23 cellular contexts compared by ENCODE assay signal in genomic region chr5:86974910-86975309, GRCh38.
DNase-seq lines count a peak whose midpoint lies in the region; ATAC-seq and TF ChIP-seq lines count a peak whose summit lies in the region.
"Had no signal": no experiment of that assay in that cellular context is flagged by ENCODE, and none has a peak within 500 bp of the region (broad histone marks: within the 10 kb centered on the region; RNA-seq: fewer than 3 reads in every experiment).

No MANE protein-coding gene starts in this region.

- H3K36me3 Mint-ChIP-seq in endothelial cell (ENCODE audit: low read depth, unreplicated experiment) = no peaks in the 10 kb centered on the region
- H3K36me3 Mint-ChIP-seq in activated T-helper 1 cell treated with anti-CD3 and anti-CD28 coated beads, Interleukin-12 subunit alpha, Interleukin-12 subunit beta, Interleukin-2, Interleukin-4 antibody, amounts not matched to agents 30 ng/mL and 10 ng/mL and 1 ng/mL, durations not matched to agents 14 hours and 24 hours and 36 hours (ENCODE audit: low read depth) = no peaks in the 10 kb centered on the region
- H3K36me3 Mint-ChIP-seq: activated naive CD4-positive, alpha-beta T cell treated with anti-CD3 and anti-CD28 coated beads, Interleukin-2, amount 50 U/mL, for 72 hours; CD8-positive, alpha-beta memory T cell had no signal

- no TSS peak for BruUV-seq in PC-9 (replicated peaks; lab: Mats Ljungman, UMichigan)

- DNase-seq in GF-D8 (lab: John Stamatoyannopoulos, UW) = peak; percentile 69
- DNase-seq in MM.1S = no peak
- no peak for DNase-seq in PC-9
- DNase-seq in heart right ventricle = peak in 1 of 2 donors; percentile 4
- no peak for DNase-seq in stimulated activated CD8-positive, alpha-beta memory T cell treated with anti-CD3 and anti-CD28 coated beads, Interleukin-4, amount 100 ng/mL, for 48 hours
- DNase-seq in endothelial cell (ENCODE audit: low spot score) = no peak
- DNase-seq in activated T-helper 1 cell treated with anti-CD3 and anti-CD28 coated beads, Interleukin-12 subunit alpha, Interleukin-12 subunit beta, Interleukin-2, Interleukin-4 antibody, amounts not matched to agents 30 ng/mL and 10 ng/mL and 1 ng/mL, durations not matched to agents 14 hours and 24 hours and 36 hours (ENCODE audit: low spot score) = no peak
- DNase-seq in NCI-H446 (lab: John Stamatoyannopoulos, UW) = no peak
- DNase-seq: activated CD4-positive, alpha-beta T cell treated with anti-CD3 and anti-CD28 coated beads for 48 hours; CD8-positive, alpha-beta memory T cell; dorsolateral prefrontal cortex; gastrocnemius medialis; GDM1; HFFc6; NCI-H1092 treated with DMSO at 0.1 percent for 48 hours; NCI-H2029 treated with DMSO at 0.1 percent for 48 hours; NCI-H446 treated with DMSO at 0.1 percent for 48 hours; stimulated activated naive CD4-positive, alpha-beta T cell treated with Interleukin-2 at 50 U/mL for 16 hours; thyroid gland had no signal

- no peak overlapping the region for H3K27ac Mint-ChIP-seq in endothelial cell (ENCODE audit: unreplicated experiment)
- H3K27ac Mint-ChIP-seq in activated T-helper 1 cell treated with anti-CD3 and anti-CD28 coated beads, Interleukin-12 subunit alpha, Interleukin-12 subunit beta, Interleukin-2, Interleukin-4 antibody, amounts not matched to agents 30 ng/mL and 10 ng/mL and 1 ng/mL, durations not matched to agents 14 hours and 24 hours and 36 hours = no peak overlapping the region
- H3K27ac Mint-ChIP-seq: activated naive CD4-positive, alpha-beta T cell treated with anti-CD3 and anti-CD28 coated beads, Interleukin-2, amount 50 U/mL, for 72 hours; CD8-positive, alpha-beta memory T cell; HFFc6 had no signal

- H3K4me2 ChIP-seq in MM.1S (ENCODE audit: low read depth, low read length) (0 out of 2 replicates have a peak overlapping the region, but pooled peaks have one; percentile 11), PC-9 (no peak overlapping the region)
- H3K4me2 ChIP-seq: smooth muscle cell had no signal

- H3K27me3 ChIP-seq in MM.1S (replicated peaks; ENCODE audit: insufficient read depth, low read length) = no peaks in the 10 kb centered on the region
- H3K27me3 ChIP-seq in PC-9 (ENCODE audit: insufficient read depth, low read depth) = no peaks in the 10 kb centered on the region
- H3K27me3 ChIP-seq in heart right ventricle = peaks cover 0 to 3% (median 0%) of the 10 kb centered on the region in 7 donors
- H3K27me3 ChIP-seq: ascending aorta, dorsolateral prefrontal cortex, gastrocnemius medialis, thyroid gland had no signal

- no peak overlapping the region for H3K4me3 Mint-ChIP-seq in endothelial cell (ENCODE audit: unreplicated experiment)
- H3K4me3 Mint-ChIP-seq in activated T-helper 1 cell treated with anti-CD3 and anti-CD28 coated beads, Interleukin-12 subunit alpha, Interleukin-12 subunit beta, Interleukin-2, Interleukin-4 antibody, amounts not matched to agents 30 ng/mL and 10 ng/mL and 1 ng/mL, durations not matched to agents 14 hours and 24 hours and 36 hours = no peak overlapping the region
- H3K4me3 Mint-ChIP-seq: CD8-positive, alpha-beta memory T cell; HFFc6 had no signal

- H3K4me1 ChIP-seq in MM.1S (ENCODE audit: low read length) = peaks cover 21% of the 10 kb centered on the region
- no peaks in the 10 kb centered on the region for H3K4me1 ChIP-seq in PC-9 (replicated peaks; ENCODE audit: insufficient read depth)
- H3K4me1 ChIP-seq in heart right ventricle = peaks cover 0 to 54% (median 0%) of the 10 kb centered on the region in 9 donors
- H3K4me1 ChIP-seq: ascending aorta, gastrocnemius medialis, thyroid gland had no signal

- no peaks in the 10 kb centered on the region for H3K9me3 ChIP-seq in MM.1S (replicated peaks; ENCODE audit: insufficient read depth, low read length)
- H3K9me3 ChIP-seq in PC-9 (ENCODE audit: insufficient read depth, low read depth) = no peaks in the 10 kb centered on the region
- peaks cover 0 to 2% (median 0%) of the 10 kb centered on the region in 11 donors for H3K9me3 ChIP-seq in heart right ventricle
- H3K9me3 ChIP-seq: ascending aorta, gastrocnemius medialis, thyroid gland had no signal

- WGBS in heart right ventricle, 2 donors = 38 to 59% methylated on average over 1 of the region's 1 CpG

- no peak overlapping the region for H3K9ac ChIP-seq in MM.1S (ENCODE audit: low read length)

- TF ChIP-seq CTCF in MM.1S (IDR thresholded peaks at IDR 0.05; ENCODE audit: low read length) (no peak), PC-9 (conservative IDR thresholded peaks at IDR 0.05) (no peak), heart right ventricle (IDR thresholded peaks at IDR 0.05) (no peak), endothelial cell (IDR thresholded peaks at IDR 0.05; ENCODE audit: unreplicated experiment) (no peak)

- H2AFZ ChIP-seq in MM.1S (ENCODE audit: low read length) (no peak overlapping the region), PC-9 (peak overlapping the region; percentile 31; the same call in 1 of the 2 replicates)

- H3F3A ChIP-seq in MM.1S (ENCODE audit: insufficient read depth, low read length) = peaks cover 7% of the 10 kb centered on the region; the same call in 1 of the 2 replicates
- H3F3A ChIP-seq in PC-9 (ENCODE audit: insufficient read depth, low read depth) = no peaks in the 10 kb centered on the region

- CTCF ChIA-PET in PC-9 (lab: Charles Lee) = interaction anchor here (0.5 kb wide), 1 partner anchor 555 kb away, joined by 3 read pairs; no protein-coding TSS in a partner anchor

- H3K36me3 ChIP-seq in MM.1S (replicated peaks; ENCODE audit: insufficient read depth, low read length) = no peaks in the 10 kb centered on the region
- no peaks in the 10 kb centered on the region for H3K36me3 ChIP-seq in PC-9 (ENCODE audit: low read depth)
- H3K36me3 ChIP-seq in heart right ventricle = no peaks in the 10 kb centered on the region
- H3K36me3 ChIP-seq: ascending aorta, gastrocnemius medialis, thyroid gland had no signal

- no peaks in the 10 kb centered on the region for H3K9me2 ChIP-seq in MM.1S (replicated peaks; ENCODE audit: insufficient read depth, low read length)
- no peaks in the 10 kb centered on the region for H3K9me2 ChIP-seq in PC-9 (ENCODE audit: insufficient read depth)

- POLR2A ChIA-PET in PC-9 (lab: Charles Lee; ENCODE audit: unreplicated experiment) = no interaction called here

- no peaks in the 10 kb centered on the region for H3K9me3 Mint-ChIP-seq in endothelial cell (ENCODE audit: unreplicated experiment)
- no peaks in the 10 kb centered on the region for H3K9me3 Mint-ChIP-seq in activated T-helper 1 cell treated with anti-CD3 and anti-CD28 coated beads, Interleukin-12 subunit alpha, Interleukin-12 subunit beta, Interleukin-2, Interleukin-4 antibody, amounts not matched to agents 30 ng/mL and 10 ng/mL and 1 ng/mL, durations not matched to agents 14 hours and 24 hours and 36 hours
- H3K9me3 Mint-ChIP-seq: activated naive CD4-positive, alpha-beta T cell treated with anti-CD3 and anti-CD28 coated beads, Interleukin-2, amount 50 U/mL, for 72 hours; CD8-positive, alpha-beta memory T cell; HFFc6 had no signal

- H3K27ac ChIP-seq in MM.1S (ENCODE audit: low read length) = no peak overlapping the region
- no peak overlapping the region for H3K27ac ChIP-seq in PC-9
- peak overlapping the region in 6 of 10 donors; percentile 6 to 67 (median 34) for H3K27ac ChIP-seq in heart right ventricle
- H3K27ac ChIP-seq: ascending aorta, dorsolateral prefrontal cortex, gastrocnemius medialis, thyroid gland had no signal

- H4K20me1 ChIP-seq in MM.1S (ENCODE audit: insufficient read depth, low read length) (no peaks in the 10 kb centered on the region), PC-9 (ENCODE audit: insufficient read depth) (no peaks in the 10 kb centered on the region)

- no peaks in the 10 kb centered on the region for H3K27me3 Mint-ChIP-seq in endothelial cell (ENCODE audit: unreplicated experiment)
- H3K27me3 Mint-ChIP-seq in activated T-helper 1 cell treated with anti-CD3 and anti-CD28 coated beads, Interleukin-12 subunit alpha, Interleukin-12 subunit beta, Interleukin-2, Interleukin-4 antibody, amounts not matched to agents 30 ng/mL and 10 ng/mL and 1 ng/mL, durations not matched to agents 14 hours and 24 hours and 36 hours (ENCODE audit: insufficient read depth) = peaks cover 29% of the 10 kb centered on the region

- H3K4me3 ChIP-seq in MM.1S (ENCODE audit: low read length) = no peak overlapping the region
- H3K4me3 ChIP-seq in PC-9 = no peak overlapping the region
- no peak overlapping the region for H3K4me3 ChIP-seq in heart right ventricle
- H3K4me3 ChIP-seq: ascending aorta, dorsolateral prefrontal cortex, gastrocnemius medialis, GM12878, smooth muscle cell, thyroid gland had no signal

- H3K79me2 ChIP-seq in MM.1S (ENCODE audit: low read length) = no peaks in the 10 kb centered on the region
- no peaks in the 10 kb centered on the region for H3K79me2 ChIP-seq in PC-9 (ENCODE audit: low read depth)

- H3K4me1 Mint-ChIP-seq in endothelial cell (ENCODE audit: unreplicated experiment) = no peaks in the 10 kb centered on the region
- no peaks in the 10 kb centered on the region for H3K4me1 Mint-ChIP-seq in activated T-helper 1 cell treated with anti-CD3 and anti-CD28 coated beads, Interleukin-12 subunit alpha, Interleukin-12 subunit beta, Interleukin-2, Interleukin-4 antibody, amounts not matched to agents 30 ng/mL and 10 ng/mL and 1 ng/mL, durations not matched to agents 14 hours and 24 hours and 36 hours (ENCODE audit: low read depth)

- intact Hi-C loops in PC-9 (cut with micrococcal nuclease; ENCODE audit: unreplicated experiment) = no loop called here
- intact Hi-C loops in heart right ventricle (cut with DNase I) = loop anchor here in 2 of 10 donors (5.0 kb wide), 2 partner anchors 37 to 93 kb away; no protein-coding TSS in a partner anchor
- intact Hi-C loops in activated T-helper 1 cell treated with anti-CD3 and anti-CD28 coated beads, Interleukin-12 subunit alpha, Interleukin-12 subunit beta, Interleukin-2, Interleukin-4 antibody, amounts not matched to agents 30 ng/mL and 10 ng/mL and 1 ng/mL, durations not matched to agents 14 hours and 24 hours and 36 hours (cut with micrococcal nuclease) = no loop called here

- ATAC-seq in heart right ventricle = peak in 6 of 8 donors; percentile 50 to 75 (median 62)
- ATAC-seq: activated naive CD4-positive, alpha-beta T cell treated with anti-CD3 and anti-CD28 coated beads, Interleukin-2, amount 50 U/mL, for 72 hours; GM12878 had no signal

Comparison
In these comparisons a context has a peak if more than half of its experiments do, and no peak if none do; other contexts are left out.
1. H3K27ac ChIP-seq: peak in heart right ventricle (6 of 10); none in MM.1S (single experiment) and PC-9 (single experiment).